Comparison of ENCODE assay signal across 30 cellular contexts in the genomic region with DNA sequence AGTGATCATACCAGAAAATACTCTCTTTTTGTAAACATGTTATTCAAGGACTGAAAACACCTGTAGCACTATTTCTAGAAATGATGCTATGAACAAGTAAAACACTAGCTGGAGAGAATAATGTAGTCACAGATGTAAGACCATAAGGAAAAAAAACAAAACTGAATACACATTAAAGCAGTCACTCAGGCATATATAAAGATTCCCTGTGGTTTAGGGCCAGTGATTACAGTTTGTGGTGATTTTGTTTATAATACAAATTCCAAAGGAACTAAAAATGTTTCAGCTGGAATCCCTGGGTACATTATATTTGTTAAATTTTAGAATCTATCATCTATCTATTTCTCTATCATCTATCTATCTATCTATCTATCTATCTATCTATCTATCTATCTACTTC.
"Had no signal": no experiment of that assay in that cellular context is flagged by ENCODE, and none has a peak within 500 bp of the region (broad histone marks: within the 10 kb centered on the region; RNA-seq: fewer than 3 reads in every experiment).

No MANE protein-coding gene starts in this region.

- H3K4me1 ChIP-seq: ascending aorta, foreskin keratinocyte, heart left ventricle, pancreas, prostate gland, stomach, upper lobe of left lung, vagina had no signal

- H3K9me3 ChIP-seq: ascending aorta, heart left ventricle, neutrophil, pancreas, prostate gland, sigmoid colon, stomach, thyroid gland, upper lobe of left lung, vagina had no signal

- DNase-seq: activated CD4-positive, alpha-beta memory T cell treated with anti-CD3 and anti-CD28 coated beads for 36 hours; activated CD4-positive, alpha-beta T cell treated with anti-CD3 and anti-CD28 coated beads for 48 hours; activated CD8-positive, alpha-beta memory T cell treated with anti-CD3 and anti-CD28 coated beads, Interleukin-2, amount 50 U/mL, for 48 hours; activated gamma-delta T cell; activated naive CD4-positive, alpha-beta T cell treated with anti-CD3 and anti-CD28 coated beads, Interleukin-2, amount 10 ng/mL, durations not matched to agents 7 days and 5 days; activated naive CD8-positive, alpha-beta T cell treated with anti-CD3 and anti-CD28 coated beads, Interleukin-2, amount 10 ng/mL, durations not matched to agents 7 days and 5 days; activated T-cell treated with anti-CD3 and anti-CD28 coated beads, Interleukin-2, amount 50 U/mL, for 24 hours; brain microvascular endothelial cell; dorsolateral prefrontal cortex; foreskin keratinocyte; heart left ventricle; left cardiac atrium; left ventricle myocardium superior; pancreas; sigmoid colon; small intestine; stimulated activated CD4-positive, alpha-beta T cell treated with anti-CD3 and anti-CD28 coated beads, Interleukin-1b, Interleukin-23, amount 100 ng/mL, for 48 hours; stimulated activated CD4-positive, alpha-beta T cell treated with anti-CD3 and anti-CD28 coated beads, Interleukin-4, amount 100 ng/mL, for 4 hours; stimulated activated naive B cell treated with anti-CD40 and anti-IgM and Interleukin-4, amounts not matched to agents 10 μg/mL and 1 μg/mL and 100 μg/mL, for 72 hours; stomach; T-helper 1 cell; thyroid gland; upper lobe of left lung had no signal

- H3K4me3 Mint-ChIP-seq: activated CD4-positive, alpha-beta memory T cell treated with anti-CD3 and anti-CD28 coated beads for 36 hours; activated naive CD4-positive, alpha-beta T cell treated with anti-CD3 and anti-CD28 coated beads, Interleukin-2, amount 10 ng/mL, durations not matched to agents 7 days and 5 days; activated naive CD8-positive, alpha-beta T cell treated with anti-CD3 and anti-CD28 coated beads, Interleukin-2, amount 10 ng/mL, durations not matched to agents 7 days and 5 days; activated T-cell treated with anti-CD3 and anti-CD28 coated beads, Interleukin-2, amount 50 U/mL, for 24 hours; nephron; stimulated activated naive B cell treated with anti-CD40 and anti-IgM and Interleukin-4, amounts not matched to agents 10 μg/mL and 1 μg/mL and 100 μg/mL, for 72 hours; T-helper 2 cell treated with Interferon-gamma antibody and Interleukin-4, amounts not matched to agents 5 μg/mL and 100 μg/mL, for 36 hours had no signal

- H3K36me3 Mint-ChIP-seq: activated CD4-positive, alpha-beta memory T cell treated with anti-CD3 and anti-CD28 coated beads for 36 hours; activated naive CD4-positive, alpha-beta T cell treated with anti-CD3 and anti-CD28 coated beads, Interleukin-2, amount 10 ng/mL, durations not matched to agents 7 days and 5 days; activated naive CD8-positive, alpha-beta T cell treated with anti-CD3 and anti-CD28 coated beads, Interleukin-2, amount 10 ng/mL, durations not matched to agents 7 days and 5 days; stimulated activated naive B cell treated with anti-CD40 and anti-IgM and Interleukin-4, amounts not matched to agents 10 μg/mL and 1 μg/mL and 100 μg/mL, for 72 hours had no signal

- H3K4me1 Mint-ChIP-seq: activated naive CD4-positive, alpha-beta T cell treated with anti-CD3 and anti-CD28 coated beads, Interleukin-2, amount 10 ng/mL, durations not matched to agents 7 days and 5 days; activated naive CD8-positive, alpha-beta T cell treated with anti-CD3 and anti-CD28 coated beads, Interleukin-2, amount 10 ng/mL, durations not matched to agents 7 days and 5 days; nephron; stimulated activated naive B cell treated with anti-CD40 and anti-IgM and Interleukin-4, amounts not matched to agents 10 μg/mL and 1 μg/mL and 100 μg/mL, for 72 hours had no signal

- H3K27me3 ChIP-seq: ascending aorta, brain microvascular endothelial cell, foreskin keratinocyte, neutrophil, sigmoid colon, stomach, thyroid gland, upper lobe of left lung, vagina had no signal

- H3K36me3 ChIP-seq: ascending aorta, brain microvascular endothelial cell, heart left ventricle, neutrophil, pancreas, prostate gland, sigmoid colon, stomach, thyroid gland, upper lobe of left lung, vagina had no signal

- H3K4me3 ChIP-seq: ascending aorta, coronary artery, dorsolateral prefrontal cortex, heart left ventricle, pancreas, prostate gland, sigmoid colon, stomach, thyroid gland, upper lobe of left lung, vagina had no signal

- H3K27me3 Mint-ChIP-seq: activated CD4-positive, alpha-beta memory T cell treated with anti-CD3 and anti-CD28 coated beads for 36 hours; activated naive CD4-positive, alpha-beta T cell treated with anti-CD3 and anti-CD28 coated beads, Interleukin-2, amount 10 ng/mL, durations not matched to agents 7 days and 5 days; activated naive CD8-positive, alpha-beta T cell treated with anti-CD3 and anti-CD28 coated beads, Interleukin-2, amount 10 ng/mL, durations not matched to agents 7 days and 5 days; activated T-cell treated with anti-CD3 and anti-CD28 coated beads, Interleukin-2, amount 50 U/mL, for 24 hours; stimulated activated naive B cell treated with anti-CD40 and anti-IgM and Interleukin-4, amounts not matched to agents 10 μg/mL and 1 μg/mL and 100 μg/mL, for 72 hours had no signal

- H3K27ac Mint-ChIP-seq: activated CD4-positive, alpha-beta memory T cell treated with anti-CD3 and anti-CD28 coated beads for 36 hours; activated naive CD4-positive, alpha-beta T cell treated with anti-CD3 and anti-CD28 coated beads, Interleukin-2, amount 10 ng/mL, durations not matched to agents 7 days and 5 days; activated naive CD8-positive, alpha-beta T cell treated with anti-CD3 and anti-CD28 coated beads, Interleukin-2, amount 10 ng/mL, durations not matched to agents 7 days and 5 days; activated T-cell treated with anti-CD3 and anti-CD28 coated beads, Interleukin-2, amount 50 U/mL, for 24 hours; nephron; stimulated activated naive B cell treated with anti-CD40 and anti-IgM and Interleukin-4, amounts not matched to agents 10 μg/mL and 1 μg/mL and 100 μg/mL, for 72 hours; T-helper 2 cell treated with Interferon-gamma antibody and Interleukin-4, amounts not matched to agents 5 μg/mL and 100 μg/mL, for 36 hours had no signal

- H3K9me3 Mint-ChIP-seq: activated naive CD4-positive, alpha-beta T cell treated with anti-CD3 and anti-CD28 coated beads, Interleukin-2, amount 10 ng/mL, durations not matched to agents 7 days and 5 days; activated naive CD8-positive, alpha-beta T cell treated with anti-CD3 and anti-CD28 coated beads, Interleukin-2, amount 10 ng/mL, durations not matched to agents 7 days and 5 days; nephron had no signal
